Comparison of ENCODE assay signal across 21 cellular contexts in the genomic region with DNA sequence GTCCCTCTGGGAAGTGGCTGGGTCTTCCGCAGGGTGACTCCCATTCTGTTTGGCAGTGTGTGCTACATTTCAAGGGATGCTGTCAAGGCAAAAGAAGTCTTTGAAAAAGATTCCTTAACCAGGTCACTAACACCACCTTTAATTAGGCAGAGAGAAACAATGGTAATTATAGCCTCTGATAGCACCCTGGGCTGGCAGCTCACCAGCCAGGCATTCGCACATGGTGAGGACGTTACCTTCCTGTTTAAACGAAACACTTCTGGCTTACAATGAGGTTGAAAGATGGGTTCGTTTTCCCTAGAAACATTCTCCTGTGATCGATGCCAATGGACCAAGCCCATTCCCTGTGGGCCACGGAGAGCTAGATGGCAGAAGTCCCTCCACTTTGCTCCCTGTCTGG.
"Had no signal": no experiment of that assay in that cellular context is flagged by ENCODE, and none has a peak within 500 bp of the region (broad histone marks: within the 10 kb centered on the region; RNA-seq: fewer than 3 reads in every experiment).

No MANE protein-coding gene starts in this region.

- H3K4me3 ChIP-seq: MG63, SJCRH30 had no signal

- H3K27me3 ChIP-seq: MG63, SJCRH30 had no signal

- H3K36me3 ChIP-seq: MG63, SJCRH30 had no signal

- H3K9me3 ChIP-seq: MG63, SJCRH30 had no signal

- H3K4me1 ChIP-seq: SJCRH30 had no signal

- H3K27ac ChIP-seq: SJCRH30 had no signal

- DNase-seq: IMR-90, Karpas-422, KG1, MG63, NCI-H1092, NCI-H1105 treated with DMSO at 0.1 percent for 48 hours, NCI-H1417 treated with DMSO at 0.1 percent for 48 hours, NCI-H146, NCI-H1694 treated with DMSO at 0.1 percent for 48 hours, NCI-H1930, NCI-H2081, NCI-H2107, NCI-H2227 treated with DMSO at 0.1 percent for 48 hours, NCI-H524, NCI-H526 treated with DMSO at 0.1 percent for 48 hours, NCI-H774, RPMI8226, SHP77 treated with DMSO at 0.1 percent for 48 hours, SJCRH30 had no signal

- ATAC-seq: HepG2, SK-N-SH treated with all-trans-retinoic acid at 6 μM for 48 hours had no signal
